Comparison of ENCODE assay signal across 8 cellular contexts in the genomic region with DNA sequence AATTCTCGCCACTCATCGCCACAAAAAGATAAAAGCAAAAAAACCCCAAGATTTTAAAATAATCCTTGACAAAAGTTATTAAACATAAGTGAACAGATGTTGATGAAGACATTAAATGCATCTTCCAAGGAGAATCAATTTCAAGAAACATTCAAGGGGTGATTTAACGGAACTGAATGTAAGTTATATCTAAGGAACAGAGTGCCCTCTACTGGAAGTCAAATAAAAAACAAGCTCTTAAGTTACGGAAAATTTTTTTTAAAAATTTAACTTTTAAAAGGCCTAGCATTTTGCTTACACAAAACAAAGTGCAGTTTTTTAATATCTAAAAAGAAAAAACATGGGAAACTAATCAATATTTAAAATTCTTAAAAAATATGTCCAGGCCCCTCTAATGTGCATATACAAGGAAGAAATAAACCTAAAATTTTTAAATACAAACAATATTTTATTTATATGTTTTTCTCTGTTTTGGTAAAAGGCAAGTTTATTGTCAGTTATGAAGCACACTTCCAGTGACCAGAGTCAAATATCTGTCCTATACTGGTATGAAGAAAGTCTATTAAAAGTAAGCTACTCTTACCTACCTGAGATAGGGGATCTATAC.
A peak's percentile ranks its signal among the peaks of the same experiment; 100 is the strongest.
DNase-seq lines count a peak whose midpoint lies in the region; ATAC-seq and TF ChIP-seq lines count a peak whose summit lies in the region.

No MANE protein-coding gene starts in this region.

- no peaks in the 10 kb centered on the region for H3K9me3 Mint-ChIP-seq in nephron progenitor cell

- no peak overlapping the region for H3K4me3 ChIP-seq in choroid plexus epithelial cell (ENCODE audit: low read depth, low read length)

- ATAC-seq in GM19455 (IDR thresholded peaks at IDR 0.05; ENCODE audit: unreplicated experiment) (no peak), GM21515 (IDR thresholded peaks at IDR 0.05; ENCODE audit: unreplicated experiment) (no peak), HG03039 (IDR thresholded peaks at IDR 0.05; ENCODE audit: unreplicated experiment) (no peak)

- no peak overlapping the region for H3K4me3 Mint-ChIP-seq in nephron progenitor cell

- H3K27me3 Mint-ChIP-seq in nephron progenitor cell (ENCODE audit: low read depth, poor library complexity): no peaks in the 10 kb centered on the region

- peaks cover 45% of the 10 kb centered on the region for H3K36me3 Mint-ChIP-seq in nephron progenitor cell (ENCODE audit: low read depth)

- H3K4me1 Mint-ChIP-seq in nephron progenitor cell: no peaks in the 10 kb centered on the region

- TF ChIP-seq CTCF in choroid plexus epithelial cell (conservative IDR thresholded peaks at IDR 0.05; ENCODE audit: low read depth, low read length) (peak; percentile 51), nephron progenitor cell (IDR thresholded peaks at IDR 0.05) (peak; percentile 52)

- peak; percentile 1 for DNase-seq in DMS153 treated with DMSO at 0.1 percent for 48 hours (lab: John Stamatoyannopoulos, UW; ENCODE audit: unreplicated experiment)
- no peak for DNase-seq in DMS153 (lab: John Stamatoyannopoulos, UW)
- DNase-seq in NCI-H2171 treated with DMSO at 0.1 percent for 48 hours (lab: John Stamatoyannopoulos, UW): peak; percentile 73
- peak; percentile 82 for DNase-seq in choroid plexus epithelial cell (ENCODE audit: low read depth)
- DNase-seq in nephron progenitor cell: no peak

- peak overlapping the region; percentile 10 for H3K27ac Mint-ChIP-seq in nephron progenitor cell

Comparison
In these comparisons a context has a peak if more than half of its experiments do, and no peak if none do; other contexts are left out.
1. DNase-seq: peak in DMS153 treated with DMSO at 0.1 percent for 48 hours (single experiment), NCI-H2171 treated with DMSO at 0.1 percent for 48 hours (single experiment) and choroid plexus epithelial cell (single experiment); none in DMS153 (single experiment) and nephron progenitor cell (single experiment).